22 cellular contexts compared by ENCODE assay signal in the genomic region with DNA sequence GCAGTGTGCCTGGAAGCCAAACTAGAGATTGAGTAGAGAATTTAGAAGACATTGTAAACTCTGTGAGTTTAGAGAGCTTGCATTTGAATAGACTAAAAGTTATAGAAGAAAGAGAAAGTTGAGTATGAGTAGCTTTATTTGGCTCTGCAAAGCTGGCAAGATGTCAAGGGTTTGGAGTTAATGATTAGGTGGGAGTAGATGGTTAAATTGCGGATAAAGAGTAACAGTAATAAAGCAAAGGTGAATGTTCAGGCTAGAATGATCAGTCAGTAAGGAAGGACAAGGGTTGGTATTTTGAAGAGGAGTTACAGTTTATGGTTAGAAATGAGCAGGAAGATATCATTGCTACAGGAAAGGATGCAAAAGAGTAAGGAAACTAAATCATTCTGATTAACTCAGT. TPM values are rescaled to one million over a fixed set of nuclear protein-coding genes. Genes with fewer than 3 reads are reported as not detected.
A peak's percentile ranks its signal among the peaks of the same experiment; 100 is the strongest.
DNase-seq lines count a peak whose midpoint lies in the region; ATAC-seq, FAIRE-seq and TF ChIP-seq lines count a peak whose summit lies in the region.
"Had no signal": no experiment of that assay in that cellular context is flagged by ENCODE, and none has a peak within 500 bp of the region (broad histone marks: within the 10 kb centered on the region; RNA-seq: fewer than 3 reads in every experiment).

No MANE protein-coding gene starts in this region.

- H3K79me2 ChIP-seq in GM12878 (ENCODE audit: control insufficient read depth, insufficient read depth, low read length), result peaks cover 95% of the 10 kb centered on the region

- no peak for TF ChIP-seq POLR2A in GM12878 (IDR thresholded peaks at IDR 0.05; ENCODE audit: low read depth, low read length)

- POLR2A ChIA-PET in GM12878 (lab: Charles Lee), result interaction anchor here (0.8 to 5.4 kb wide), 9 partner anchors 10 to 78 kb away, joined by 3 to 92 read pairs (median 3); no protein-coding TSS in a partner anchor
- POLR2A ChIA-PET in RWPE1 (lab: Yijun Ruan, JAX; ENCODE audit: low non-redundant PET), result no interaction called here
- POLR2A ChIA-PET in naive thymus-derived CD4-positive, alpha-beta T cell (lab: Charles Lee), result interaction anchor here (0.6 to 0.7 kb wide), 2 partner anchors 89 to 1766 kb away, joined by 3 read pairs; partner anchors contain the start of gene DHRS7

- RAD21 ChIA-PET in GM12878 (lab: Charles Lee; ENCODE audit: unreplicated experiment), result interaction anchor here (0.6 to 17.9 kb wide), 14 partner anchors 12 to 995 kb away, joined by 3 to 446 read pairs (median 4); no protein-coding TSS in a partner anchor

- no peaks in the 10 kb centered on the region for H3K4me1 ChIP-seq in GM12878 (ENCODE audit: control insufficient read depth, insufficient read depth, low read length)
- H3K4me1 ChIP-seq in rectal smooth muscle tissue (ENCODE audit: control insufficient read depth, insufficient read depth, low read length), result peaks cover 19% of the 10 kb centered on the region
- peaks cover 7 to 32% of the 10 kb centered on the region in 2 donors for H3K4me1 ChIP-seq in naive thymus-derived CD4-positive, alpha-beta T cell (ENCODE audit: control insufficient read depth in 2 of 2, insufficient read depth in 2 of 2, low read length in 2 of 2)

- H3K36me3 Mint-ChIP-seq in Calu3 (ENCODE audit: insufficient read depth, unreplicated experiment), result peaks cover 15% of the 10 kb centered on the region
- peaks cover 0 to 12% (median 7%) of the 10 kb centered on the region in 5 donors for H3K36me3 Mint-ChIP-seq in naive thymus-derived CD4-positive, alpha-beta T cell
- H3K36me3 Mint-ChIP-seq: T-cell had no signal

- no peak for TF ChIP-seq CTCF in Calu3 (IDR thresholded peaks at IDR 0.05; ENCODE audit: unreplicated experiment)
- TF ChIP-seq CTCF in GM12878 (IDR thresholded peaks at IDR 0.05 in 2 of 3, conservative IDR thresholded peaks at IDR 0.05 in 1 of 3; ENCODE audit: control insufficient read depth in 2 of 3, extremely low read depth in 1 of 3, insufficient read depth in 1 of 3, low read depth in 3 of 3, low read length in 3 of 3), result no peak
- TF ChIP-seq CTCF in RWPE1 (conservative IDR thresholded peaks at IDR 0.05; ENCODE audit: low read depth), result no peak

- SMC1A ChIA-PET in GM12878 (lab: Charles Lee; ENCODE audit: uncharacterized antibody, unreplicated experiment), result interaction anchor here (0.9 to 14.2 kb wide), 13 partner anchors 11 to 96 kb away, joined by 3 to 303 read pairs (median 5); no protein-coding TSS in a partner anchor

- H3K9me3 Mint-ChIP-seq in Calu3 (ENCODE audit: low read depth, unreplicated experiment), result no peaks in the 10 kb centered on the region
- H3K9me3 Mint-ChIP-seq in naive thymus-derived CD4-positive, alpha-beta T cell, result no peaks in the 10 kb centered on the region
- H3K9me3 Mint-ChIP-seq: activated naive CD8-positive, alpha-beta T cell treated with anti-CD3 and anti-CD28 coated beads, Interleukin-2, amount 50 U/mL, for 24 hours; T-cell had no signal

- H3K36me3 ChIP-seq in GM12878 (ENCODE audit: control insufficient read depth in 2 of 2, insufficient read depth in 2 of 2, low read length in 1 of 2) (no peaks in the 10 kb centered on the region; a peak in 1 of 4 replicates), rectal smooth muscle tissue (ENCODE audit: control insufficient read depth, insufficient read depth, low read length) (no peaks in the 10 kb centered on the region)
- H3K36me3 ChIP-seq in naive thymus-derived CD4-positive, alpha-beta T cell (ENCODE audit: control insufficient read depth in 2 of 3, insufficient read depth in 3 of 3, low read length in 3 of 3), result no peaks in the 10 kb centered on the region
- H3K36me3 ChIP-seq: heart right ventricle, lower lobe of right lung had no signal

- FAIRE-seq in GM12878 (lab: Jason Lieb, UNC), result no peak

- H3K27ac ChIP-seq in GM12878 (ENCODE audit: control insufficient read depth, insufficient read depth), result no peak overlapping the region
- H3K27ac ChIP-seq in rectal smooth muscle tissue (ENCODE audit: low read depth, low read length), result no peak overlapping the region
- H3K27ac ChIP-seq in RWPE1, result no peak overlapping the region
- no peak overlapping the region for H3K27ac ChIP-seq in naive thymus-derived CD4-positive, alpha-beta T cell (ENCODE audit: low read depth, low read length)
- H3K27ac ChIP-seq: epithelial cell of prostate, heart right ventricle, lower lobe of right lung, PC-9, psoas muscle had no signal

- no peak overlapping the region for H3K27ac Mint-ChIP-seq in Calu3 (ENCODE audit: unreplicated experiment)
- H3K27ac Mint-ChIP-seq in naive thymus-derived CD4-positive, alpha-beta T cell, result peak overlapping the region in 1 of 9 donors; percentile 42
- H3K27ac Mint-ChIP-seq: activated CD8-positive, alpha-beta T cell treated with anti-CD3 and anti-CD28 coated beads, Interleukin-2, amount 10 ng/mL, durations not matched to agents 7 days and 5 days; activated naive CD8-positive, alpha-beta T cell treated with anti-CD3 and anti-CD28 coated beads, Interleukin-2, amount 50 U/mL, for 24 hours; T-cell had no signal

- H3K4me3 ChIP-seq in GM12878 (peak overlapping the region; percentile 24; the same call in 1 of the 2 replicates), rectal smooth muscle tissue (ENCODE audit: low read length) (peak overlapping the region; percentile 27)
- no peak overlapping the region for H3K4me3 ChIP-seq in naive thymus-derived CD4-positive, alpha-beta T cell (ENCODE audit: low read length)
- H3K4me3 ChIP-seq: heart right ventricle, lower lobe of right lung, PC-9 had no signal

- TF ChIP-seq RAD21 in GM12878 (IDR thresholded peaks at IDR 0.05; ENCODE audit: insufficient read depth, low read depth, low read length), result no peak

- intact Hi-C loops in Calu3 (cut with micrococcal nuclease; ENCODE audit: unreplicated experiment) (loop anchor here (5.0 to 10.0 kb wide), 3 partner anchors 78 to 311 kb away; partner anchors contain the start of gene PCNX4), GM12878 (cut with micrococcal nuclease; ENCODE audit: unreplicated experiment) (no loop called here)
- intact Hi-C loops in naive thymus-derived CD4-positive, alpha-beta T cell (cut with micrococcal nuclease), result loop anchor here in 1 of 2 donors (5.0 kb wide), 1 partner anchor 43 kb away; no protein-coding TSS in a partner anchor

- DNase-seq in Calu3, result peak; percentile 43
- no peak for DNase-seq in GM12878 (ENCODE audit: low read depth, low spot score)
- peak; percentile 81 for DNase-seq in kidney tubule cell (ENCODE audit: low spot score)
- DNase-seq in RWPE1 (ENCODE audit: low spot score), result no peak
- DNase-seq in naive thymus-derived CD4-positive, alpha-beta T cell, result no peak
- DNase-seq in iPS-NIHi7 (ENCODE audit: extremely low spot score), result no peak
- DNase-seq: activated CD8-positive, alpha-beta T cell treated with anti-CD3 and anti-CD28 coated beads, Interleukin-2, amount 10 ng/mL, durations not matched to agents 7 days and 5 days; activated gamma-delta T cell treated with Interleukin-2 at 50 U/mL for 16 hours; activated naive CD8-positive, alpha-beta T cell treated with anti-CD3 and anti-CD28 coated beads, Interleukin-2, amount 50 U/mL, for 24 hours; heart right ventricle; lower lobe of right lung; NCI-H1694 treated with DMSO at 0.1 percent for 48 hours; NCI-H2171 treated with DMSO at 0.1 percent for 48 hours; NK-92 treated with Interleukin-12 subunit alpha and Interleukin-12 subunit beta, amount 100 ng/mL, for 24 hours; PC-9; psoas muscle; SIG-M5; T-cell had no signal

- no peak overlapping the region for H2AFZ ChIP-seq in GM12878 (ENCODE audit: control insufficient read depth, low read depth, low read length)
- H2AFZ ChIP-seq: PC-9 had no signal

- H3K27me3 ChIP-seq in GM12878 (replicated peaks in 1 of 2; ENCODE audit: control insufficient read depth in 2 of 2, insufficient read depth in 2 of 2, low read length in 1 of 2), result no peaks in the 10 kb centered on the region
- no peaks in the 10 kb centered on the region for H3K27me3 ChIP-seq in rectal smooth muscle tissue (ENCODE audit: control insufficient read depth, insufficient read depth, low read length)
- H3K27me3 ChIP-seq in naive thymus-derived CD4-positive, alpha-beta T cell (ENCODE audit: control insufficient read depth in 2 of 2, insufficient read depth in 2 of 2, low read length in 2 of 2), result no peaks in the 10 kb centered on the region
- H3K27me3 ChIP-seq: heart right ventricle had no signal

- peak overlapping the region; percentile 45 for H3K4me3 Mint-ChIP-seq in Calu3 (ENCODE audit: low read depth, unreplicated experiment)
- peak overlapping the region in 5 of 10 donors; percentile 0 to 63 (median 11) for H3K4me3 Mint-ChIP-seq in naive thymus-derived CD4-positive, alpha-beta T cell
- H3K4me3 Mint-ChIP-seq: activated CD8-positive, alpha-beta T cell treated with anti-CD3 and anti-CD28 coated beads, Interleukin-2, amount 10 ng/mL, durations not matched to agents 7 days and 5 days; activated naive CD8-positive, alpha-beta T cell treated with anti-CD3 and anti-CD28 coated beads, Interleukin-2, amount 50 U/mL, for 24 hours; T-cell had no signal

- TF ChIP-seq EP300 in GM12878 (IDR thresholded peaks at IDR 0.05; ENCODE audit: borderline replicate concordance in 1 of 2, control insufficient read depth in 1 of 2, low read depth in 2 of 2, low read length in 2 of 2), result no peak

- no peaks in the 10 kb centered on the region for H4K20me1 ChIP-seq in GM12878 (ENCODE audit: control insufficient read depth, insufficient read depth)

- CTCF ChIA-PET in Calu3 (lab: Charles Lee), result interaction anchor here (0.6 to 0.8 kb wide), 2 partner anchors 18 to 75 kb away, joined by 3 read pairs; no protein-coding TSS in a partner anchor
- CTCF ChIA-PET in GM12878 (lab: Yijun Ruan, JAX), result interaction anchor here (0.7 to 5.0 kb wide), 15 partner anchors 9 to 289 kb away, joined by 3 to 42 read pairs (median 5); no protein-coding TSS in a partner anchor
- CTCF ChIA-PET in RWPE1 (lab: Yijun Ruan, JAX), result interaction anchor here (0.5 kb wide), 1 partner anchor 16 kb away, joined by 4 read pairs; no protein-coding TSS in a partner anchor
- CTCF ChIA-PET in naive thymus-derived CD4-positive, alpha-beta T cell (lab: Charles Lee), result interaction anchor here (0.5 to 1.8 kb wide), 2 partner anchors 22 to 73 kb away, joined by 3 to 6 read pairs; no protein-coding TSS in a partner anchor

- ATAC-seq in GM12878 (no peak), GM19035 (IDR thresholded peaks at IDR 0.05; ENCODE audit: unreplicated experiment) (no peak)
- no peak for ATAC-seq in naive thymus-derived CD4-positive, alpha-beta T cell
- ATAC-seq: activated CD4-positive, CD25-positive, alpha-beta regulatory T cell treated with anti-CD3 and anti-CD28 coated beads, Interleukin-2, amount 50 U/mL, for 24 hours; activated CD8-positive, alpha-beta T cell treated with anti-CD3 and anti-CD28 coated beads, Interleukin-2, amount 10 ng/mL, durations not matched to agents 7 days and 5 days; activated naive CD8-positive, alpha-beta T cell treated with anti-CD3 and anti-CD28 coated beads, Interleukin-2, amount 50 U/mL, for 24 hours; heart right ventricle; lower lobe of right lung; psoas muscle; T-cell had no signal

- in situ Hi-C loops in GM12878 (cut with MboI), result no loop called here

- no peaks in the 10 kb centered on the region; the same call in none of the 3 replicates for H3K9me3 ChIP-seq in GM12878 (replicated peaks; ENCODE audit: control insufficient read depth, insufficient read depth, low read length)
- no peaks in the 10 kb centered on the region for H3K9me3 ChIP-seq in naive thymus-derived CD4-positive, alpha-beta T cell (ENCODE audit: control insufficient read depth in 2 of 3, low read length in 3 of 3)
- H3K9me3 ChIP-seq: heart right ventricle, lower lobe of right lung, psoas muscle had no signal

- H3K4me1 Mint-ChIP-seq in Calu3 (ENCODE audit: low read depth, unreplicated experiment), result peaks cover 41% of the 10 kb centered on the region
- peaks cover 43 to 84% (median 79%) of the 10 kb centered on the region in 7 donors for H3K4me1 Mint-ChIP-seq in naive thymus-derived CD4-positive, alpha-beta T cell

- H3K27me3 Mint-ChIP-seq in Calu3 (ENCODE audit: unreplicated experiment), result no peaks in the 10 kb centered on the region
- no peaks in the 10 kb centered on the region for H3K27me3 Mint-ChIP-seq in naive thymus-derived CD4-positive, alpha-beta T cell
- H3K27me3 Mint-ChIP-seq: activated naive CD8-positive, alpha-beta T cell treated with anti-CD3 and anti-CD28 coated beads, Interleukin-2, amount 50 U/mL, for 24 hours; T-cell had no signal

- no TSS peak for BruUV-seq in Calu3 (replicated peaks; lab: Mats Ljungman, UMichigan)
- no TSS peak for BruUV-seq in GM12878 (replicated peaks; lab: Mats Ljungman, UMichigan)

- 0 out of 2 replicates have a peak overlapping the region, but pooled peaks have one; percentile 4 for H3K4me2 ChIP-seq in GM12878 (ENCODE audit: control insufficient read depth, insufficient read depth)
- H3K4me2 ChIP-seq: PC-9 had no signal

- 100% methylated on average over 1 of the region's 1 CpG for WGBS in GM12878 (ENCODE audit: insufficient coverage, insufficient replicate concordance, low lambda C conversion rate, missing lambda C conversion rate)

- no peak overlapping the region for H3K9ac ChIP-seq in GM12878 (ENCODE audit: control insufficient read depth, insufficient read depth, low read length)
- H3K9ac ChIP-seq in rectal smooth muscle tissue (ENCODE audit: low read length), result no peak overlapping the region

RNA-seq across cellular contexts. Expression of gene PPM1A, which starts 5.2 kb away (rescaled TPM):
- 38.9 and 40.0 TPM in 2 replicates for total RNA-seq in Calu3 (2022)
- total RNA-seq in GM12878 (2013; cell fraction: nucleolus; rRNA removed), result 212 and 214 TPM in 2 replicates
- 16.8 and 25.3 TPM in 2 replicates for total RNA-seq in GM12878 (2014; rRNA removed)
- 35.1 and 35.3 TPM in 2 replicates for total RNA-seq in GM12878 (2014; rRNA removed; fragmentation: Illumina TruSeq; extraction: Trizol)
- 66.2 and 73.1 TPM in 2 replicates for total RNA-seq in GM12878 (2021)
- polyA plus RNA-seq in GM12878 (2011; ENCODE audit: low read depth), result 48.8 TPM
- 124 and 181 TPM in 2 replicates for polyA plus RNA-seq in GM12878 (2011; rRNA removed)
- 29.7 and 36.5 TPM in 2 replicates for polyA plus RNA-seq in GM12878 (2011; cell fraction: cytosol; rRNA removed)
- 131 and 153 TPM in 2 replicates for polyA plus RNA-seq in GM12878 (2011; cell fraction: nucleus; rRNA removed)
- polyA plus RNA-seq in GM12878 (2012), result 60.8 and 61.6 TPM in 2 replicates
- 55.7 and 77.5 TPM in 2 replicates for polyA plus RNA-seq in GM12878 (2014; fragmentation: Illumina TruSeq; extraction: Trizol)
- polyA plus RNA-seq in GM12878 (2014; fragmentation: Nextera tagmentation; extraction: Ambion mirVana), result 10 to 100 TPM; 49.0 to 58.6 TPM
- polyA plus RNA-seq in GM12878 (2014; rRNA removed), result 40.3 and 45.0 TPM in 2 replicates
- 10 to 100 TPM; 29.0 to 29.8 TPM for polyA plus RNA-seq in GM12878 (2016; fragmentation: Nextera tagmentation; extraction: Ambion mirVana)
- 140 and 261 TPM in 2 replicates for polyA minus RNA-seq in GM12878 (2011; rRNA and poly(A)+ RNA removed)
- polyA minus RNA-seq in GM12878 (2011; cell fraction: cytosol; rRNA and poly(A)+ RNA removed), result 37.6 and 52.6 TPM in 2 replicates
- 44.7 and 63.4 TPM in 2 replicates for polyA minus RNA-seq in GM12878 (2011; cell fraction: nucleus; rRNA and poly(A)+ RNA removed)
- 10 to 100 TPM; 42.0 to 71.4 (median 47.3) TPM for total RNA-seq in naive thymus-derived CD4-positive, alpha-beta T cell
- 10 to 100 TPM; 15.7 to 20.8 TPM for polyA plus RNA-seq in naive thymus-derived CD4-positive, alpha-beta T cell

Comparison
In these comparisons a context has a peak if more than half of its experiments do, and no peak if none do; other contexts are left out.
1. DNase-seq: peak in Calu3 (single experiment) and kidney tubule cell (single experiment); none in GM12878 (single experiment), RWPE1 (single experiment), naive thymus-derived CD4-positive, alpha-beta T cell (0 of 9) and iPS-NIHi7 (single experiment).